ENCODE assay signal across 11 cellular contexts in genomic region chr6:88376759-88377387, GRCh38.
DNase-seq lines count a peak whose midpoint lies in the region; ATAC-seq and TF ChIP-seq lines count a peak whose summit lies in the region.
"Had no signal": no experiment of that assay in that cellular context is flagged by ENCODE, and none has a peak within 500 bp of the region (broad histone marks: within the 10 kb centered on the region; RNA-seq: fewer than 3 reads in every experiment).

No MANE protein-coding gene starts in this region.

- H3K79me2 ChIP-seq in PC-3 (ENCODE audit: low read length): no peaks in the 10 kb centered on the region

- intact Hi-C loops in PC-3 (cut with micrococcal nuclease): no loop called here
- intact Hi-C loops in gastrocnemius medialis (cut with DNase I; ENCODE audit: low total_unique reads): no loop called here

- no TSS peak for BruUV-seq in PC-3 (replicated peaks; lab: Mats Ljungman, UMichigan)

- TF ChIP-seq POLR2A in gastrocnemius medialis (IDR thresholded peaks at IDR 0.05): no peak

- no peaks in the 10 kb centered on the region for H3K9me3 ChIP-seq in PC-3 (ENCODE audit: low read length)
- no peaks in the 10 kb centered on the region for H3K9me3 ChIP-seq in gastrocnemius medialis
- H3K9me3 ChIP-seq: Peyer's patch had no signal

- TF ChIP-seq CTCF in PC-3 (conservative IDR thresholded peaks at IDR 0.05; ENCODE audit: low read depth, low read length) (no peak), gastrocnemius medialis (IDR thresholded peaks at IDR 0.05 in 4 of 5, conservative IDR thresholded peaks at IDR 0.05 in 1 of 5) (no peak)

- H3F3A ChIP-seq in PC-3 (ENCODE audit: low read length, unreplicated experiment): no peaks in the 10 kb centered on the region

- H4K20me1 ChIP-seq in PC-3 (ENCODE audit: low read length): no peaks in the 10 kb centered on the region

- ATAC-seq in PC-3 (no peak; the same call in 1 of the 2 replicates), gastrocnemius medialis (peak in 1 of 2 donors; percentile 55), GM21447 (IDR thresholded peaks at IDR 0.05; ENCODE audit: unreplicated experiment) (no peak), GM21619 (IDR thresholded peaks at IDR 0.05; ENCODE audit: unreplicated experiment) (no peak)

- peak; percentile 42 for DNase-seq in DMS 273 treated with DMSO at 0.1 percent for 48 hours (lab: John Stamatoyannopoulos, UW)
- peak; percentile 60 for DNase-seq in PC-3
- DNase-seq in fibroblast of gingiva (ENCODE audit: low read depth): peak; percentile 87
- no peak for DNase-seq in gastrocnemius medialis
- no peak for DNase-seq in NCI-H2171 treated with DMSO at 0.1 percent for 48 hours (lab: John Stamatoyannopoulos, UW)
- DNase-seq in activated gamma-delta T cell (lab: John Stamatoyannopoulos, UW): no peak
- DNase-seq: activated naive CD8-positive, alpha-beta T cell treated with anti-CD3 and anti-CD28 coated beads, Interleukin-2, amount 10 ng/mL, durations not matched to agents 7 days and 5 days; Kasumi-1; Peyer's patch had no signal

- H3K4me3 ChIP-seq in PC-3 (ENCODE audit: low read length) (no peak overlapping the region), gastrocnemius medialis (no peak overlapping the region)
- H3K4me3 ChIP-seq: Peyer's patch had no signal

- H3K27ac ChIP-seq in PC-3 (ENCODE audit: low read length): no peak overlapping the region
- peak overlapping the region in 3 of 4 donors; percentile 14 to 43 (median 25) for H3K27ac ChIP-seq in gastrocnemius medialis
- H3K27ac ChIP-seq: Peyer's patch had no signal

- H3K36me3 ChIP-seq in PC-3 (ENCODE audit: low read depth, low read length) (no peaks in the 10 kb centered on the region), gastrocnemius medialis (no peaks in the 10 kb centered on the region)
- H3K36me3 ChIP-seq: Peyer's patch had no signal

- no peak overlapping the region for H2AFZ ChIP-seq in PC-3 (ENCODE audit: low read length)

- POLR2A ChIA-PET in PC-3 (lab: Charles Lee; ENCODE audit: unreplicated experiment): no interaction called here

- H3K9ac ChIP-seq in PC-3 (ENCODE audit: low read length): no peak overlapping the region

- peak overlapping the region; percentile 44 for H3K4me2 ChIP-seq in PC-3 (ENCODE audit: low read length)

- in situ Hi-C loops in gastrocnemius medialis (cut with MboI; ENCODE audit: low sequenced_read_pairs in 4 of 4): no loop called here

- H3K27me3 ChIP-seq in PC-3 (ENCODE audit: low read length) (no peaks in the 10 kb centered on the region), gastrocnemius medialis (no peaks in the 10 kb centered on the region)
- H3K27me3 ChIP-seq: Peyer's patch had no signal

- H3K9me2 ChIP-seq in PC-3 (replicated peaks; ENCODE audit: low read length): no peaks in the 10 kb centered on the region

- peaks cover 28% of the 10 kb centered on the region for H3K4me1 ChIP-seq in PC-3 (ENCODE audit: insufficient read depth, low read length)
- H3K4me1 ChIP-seq in gastrocnemius medialis: peaks cover 0 to 11% of the 10 kb centered on the region in 2 donors
- H3K4me1 ChIP-seq: Peyer's patch had no signal

- CTCF ChIA-PET in PC-3 (lab: Charles Lee): no interaction called here

Comparison
In these comparisons a context has a peak if more than half of its experiments do, and no peak if none do; other contexts are left out.
1. DNase-seq: peak in DMS 273 treated with DMSO at 0.1 percent for 48 hours (single experiment), PC-3 (single experiment) and fibroblast of gingiva (single experiment); none in gastrocnemius medialis (0 of 2), NCI-H2171 treated with DMSO at 0.1 percent for 48 hours (single experiment) and activated gamma-delta T cell (single experiment).